In the genomic region with DNA sequence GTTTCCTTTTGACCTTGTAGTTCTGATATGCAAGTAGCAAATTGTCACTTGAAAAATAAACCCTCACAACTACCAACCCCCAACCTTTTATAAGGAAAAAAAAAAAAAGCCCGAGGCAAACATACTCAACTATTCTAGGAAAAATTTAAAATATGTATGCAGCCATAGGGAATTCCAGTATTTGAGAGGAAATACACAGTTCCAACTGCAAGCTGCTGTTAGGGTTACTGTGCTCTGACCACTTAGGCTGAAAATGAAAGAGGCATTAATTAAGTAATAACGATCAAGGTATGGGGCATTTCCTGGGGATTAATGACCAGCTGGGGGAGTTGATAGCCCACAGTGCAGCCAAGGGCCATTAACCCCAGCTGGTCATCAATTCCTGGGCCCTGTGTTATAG, we compare ENCODE assay signal across 16 cellular contexts.
DNase-seq lines count a peak whose midpoint lies in the region; ATAC-seq and TF ChIP-seq lines count a peak whose summit lies in the region.
"Had no signal": no experiment of that assay in that cellular context is flagged by ENCODE, and none has a peak within 500 bp of the region (broad histone marks: within the 10 kb centered on the region; RNA-seq: fewer than 3 reads in every experiment).

No MANE protein-coding gene starts in this region.

- H3K18ac ChIP-seq in mesenchymal stem cell (ENCODE audit: low read depth in 1 of 2, low read length in 2 of 2), result peak overlapping the region in 1 of 2 experiments; percentile 21

- ATAC-seq in HG02642 (IDR thresholded peaks at IDR 0.05; ENCODE audit: poor library complexity, unreplicated experiment), result no peak
- ATAC-seq: HepG2 had no signal

- H3K4me1 ChIP-seq in mesenchymal stem cell (ENCODE audit: control insufficient read depth, insufficient read depth, low read depth, low read length) (peaks cover 1% of the 10 kb centered on the region), tibial artery (no peaks in the 10 kb centered on the region)

- H2BK120ac ChIP-seq in mesenchymal stem cell (ENCODE audit: low read depth, low read length), result no peak overlapping the region

- no peak for TF ChIP-seq CTCF in tibial artery (IDR thresholded peaks at IDR 0.05)

- H3K14ac ChIP-seq in mesenchymal stem cell (ENCODE audit: low read length in 2 of 2), result no peak overlapping the region

- H3K27ac ChIP-seq in SK-N-MC, result no peak overlapping the region
- H3K27ac ChIP-seq in mesenchymal stem cell (ENCODE audit: low read length, poor library complexity, severe bottlenecking), result no peak overlapping the region
- H3K27ac ChIP-seq in tibial artery, result no peak overlapping the region
- H3K27ac ChIP-seq: KMS-11 had no signal

- no peak overlapping the region for H2AK5ac ChIP-seq in mesenchymal stem cell (ENCODE audit: low read length, severe bottlenecking)

- H4K8ac ChIP-seq in mesenchymal stem cell (ENCODE audit: low read length), result no peak overlapping the region

- H3K4me3 ChIP-seq in SK-N-MC, result peak overlapping the region; percentile 8; the same call in 1 of the 2 replicates
- H3K4me3 ChIP-seq in mesenchymal stem cell (ENCODE audit: insufficient read depth in 1 of 2, low read depth in 1 of 2, low read length in 2 of 2), result no peak overlapping the region
- H3K4me3 ChIP-seq in tibial artery, result no peak overlapping the region

- H3K9me3 ChIP-seq in SK-N-MC (ENCODE audit: low read depth, low read length), result no peaks in the 10 kb centered on the region
- H3K9me3 ChIP-seq in mesenchymal stem cell (ENCODE audit: control insufficient read depth, low read length), result no peaks in the 10 kb centered on the region
- H3K9me3 ChIP-seq in tibial artery, result no peaks in the 10 kb centered on the region

- H3K23ac ChIP-seq in mesenchymal stem cell (ENCODE audit: low read length in 2 of 2), result no peak overlapping the region

- H3K36me3 ChIP-seq in SK-N-MC (ENCODE audit: insufficient read depth, low read length) (no peaks in the 10 kb centered on the region), mesenchymal stem cell (ENCODE audit: control insufficient read depth in 1 of 2, insufficient read depth in 2 of 2, low read depth in 1 of 2, low read length in 2 of 2) (no peaks in the 10 kb centered on the region), tibial artery (no peaks in the 10 kb centered on the region)

- H2AFZ ChIP-seq in mesenchymal stem cell (ENCODE audit: low read depth, low read length), result no peak overlapping the region

- DNase-seq in COLO829 (ENCODE audit: low spot score) (peak; percentile 5), SK-N-MC (ENCODE audit: low read depth, low spot score) (no peak), dermis blood vessel endothelial cell (peak; percentile 4), mesenchymal stem cell (peak; percentile 4), OCI-M2 (lab: John Stamatoyannopoulos, UW; ENCODE audit: unreplicated experiment) (no peak), tibial artery (no peak)
- no peak for DNase-seq in effector CD4-positive, alpha-beta T cell
- DNase-seq: 8988T, COR-L47, DMS 273 treated with DMSO at 0.1 percent for 48 hours, NCI-H1417 treated with DMSO at 0.1 percent for 48 hours, NCI-H1930, NCI-H226 had no signal

- no peak overlapping the region for H3K4ac ChIP-seq in mesenchymal stem cell (ENCODE audit: low read depth in 1 of 2, low read length in 2 of 2)

- no peak overlapping the region for H2BK5ac ChIP-seq in mesenchymal stem cell (ENCODE audit: low read depth, low read length, poor library complexity, severe bottlenecking)

- no peaks in the 10 kb centered on the region for H3K79me1 ChIP-seq in mesenchymal stem cell (replicated peaks; ENCODE audit: low read length, poor library complexity, severe bottlenecking)

- no peak overlapping the region for H2BK15ac ChIP-seq in mesenchymal stem cell (ENCODE audit: low read depth, poor library complexity, severe bottlenecking)

- H4K91ac ChIP-seq in mesenchymal stem cell (ENCODE audit: low read length), result no peak overlapping the region

- intact Hi-C loops in tibial artery (cut with DNase I; ENCODE audit: low total_unique reads), result no loop called here

- peak overlapping the region; percentile 6 for H3K4me2 ChIP-seq in mesenchymal stem cell (ENCODE audit: low read length, poor library complexity, severe bottlenecking)
- H3K4me2 ChIP-seq: KMS-11 had no signal

- H3K9ac ChIP-seq in SK-N-MC (ENCODE audit: insufficient read length) (no peak overlapping the region), mesenchymal stem cell (ENCODE audit: low read length) (no peak overlapping the region)
- H3K9ac ChIP-seq: KMS-11 had no signal

- no peaks in the 10 kb centered on the region for H3K27me3 ChIP-seq in mesenchymal stem cell (ENCODE audit: control insufficient read depth in 1 of 2, insufficient read depth in 1 of 2, low read length in 2 of 2)
- H3K27me3 ChIP-seq in tibial artery, result no peaks in the 10 kb centered on the region

- 35% methylated on average over 1 of the region's 2 CpGs for WGBS in mesenchymal stem cell

- H2BK12ac ChIP-seq in mesenchymal stem cell (ENCODE audit: low read length in 2 of 2), result peak overlapping the region in 1 of 2 experiments; percentile 54

Comparison
In these comparisons a context has a peak if more than half of its experiments do, and no peak if none do; other contexts are left out.
1. DNase-seq: peak in COLO829 (single experiment), dermis blood vessel endothelial cell (single experiment) and mesenchymal stem cell (single experiment); none in SK-N-MC (single experiment), OCI-M2 (single experiment), tibial artery (0 of 2) and effector CD4-positive, alpha-beta T cell (single experiment).